Comparison of ENCODE assay signal across 1 cellular context in genomic region chr15:40357723-40358491, GRCh38.
TF ChIP-seq lines count a peak whose summit lies in the region.

A gene with protein sequence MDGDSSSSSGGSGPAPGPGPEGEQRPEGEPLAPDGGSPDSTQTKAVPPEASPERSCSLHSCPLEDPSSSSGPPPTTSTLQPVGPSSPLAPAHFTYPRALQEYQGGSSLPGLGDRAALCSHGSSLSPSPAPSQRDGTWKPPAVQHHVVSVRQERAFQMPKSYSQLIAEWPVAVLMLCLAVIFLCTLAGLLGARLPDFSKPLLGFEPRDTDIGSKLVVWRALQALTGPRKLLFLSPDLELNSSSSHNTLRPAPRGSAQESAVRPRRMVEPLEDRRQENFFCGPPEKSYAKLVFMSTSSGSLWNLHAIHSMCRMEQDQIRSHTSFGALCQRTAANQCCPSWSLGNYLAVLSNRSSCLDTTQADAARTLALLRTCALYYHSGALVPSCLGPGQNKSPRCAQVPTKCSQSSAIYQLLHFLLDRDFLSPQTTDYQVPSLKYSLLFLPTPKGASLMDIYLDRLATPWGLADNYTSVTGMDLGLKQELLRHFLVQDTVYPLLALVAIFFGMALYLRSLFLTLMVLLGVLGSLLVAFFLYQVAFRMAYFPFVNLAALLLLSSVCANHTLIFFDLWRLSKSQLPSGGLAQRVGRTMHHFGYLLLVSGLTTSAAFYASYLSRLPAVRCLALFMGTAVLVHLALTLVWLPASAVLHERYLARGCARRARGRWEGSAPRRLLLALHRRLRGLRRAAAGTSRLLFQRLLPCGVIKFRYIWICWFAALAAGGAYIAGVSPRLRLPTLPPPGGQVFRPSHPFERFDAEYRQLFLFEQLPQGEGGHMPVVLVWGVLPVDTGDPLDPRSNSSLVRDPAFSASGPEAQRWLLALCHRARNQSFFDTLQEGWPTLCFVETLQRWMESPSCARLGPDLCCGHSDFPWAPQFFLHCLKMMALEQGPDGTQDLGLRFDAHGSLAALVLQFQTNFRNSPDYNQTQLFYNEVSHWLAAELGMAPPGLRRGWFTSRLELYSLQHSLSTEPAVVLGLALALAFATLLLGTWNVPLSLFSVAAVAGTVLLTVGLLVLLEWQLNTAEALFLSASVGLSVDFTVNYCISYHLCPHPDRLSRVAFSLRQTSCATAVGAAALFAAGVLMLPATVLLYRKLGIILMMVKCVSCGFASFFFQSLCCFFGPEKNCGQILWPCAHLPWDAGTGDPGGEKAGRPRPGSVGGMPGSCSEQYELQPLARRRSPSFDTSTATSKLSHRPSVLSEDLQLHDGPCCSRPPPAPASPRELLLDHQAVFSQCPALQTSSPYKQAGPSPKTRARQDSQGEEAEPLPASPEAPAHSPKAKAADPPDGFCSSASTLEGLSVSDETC (N-terminal part only) (plus strand): TSS chr15:40358219. CDS start chr15:40358322, 103 bp downstream.

TF ChIP-seq in HepG2, 621 proteins besides CTCF, POLR2A, EP300 and RAD21 (continued from another document and continues in another):
- TF ChIP-seq ZNF639 (CRISPR knock-in tag; conservative IDR thresholded peaks at IDR 0.05) (peak; percentile 59; the same call in 1 of the 2 replicates), ERF (CRISPR knock-in tag; IDR thresholded peaks at IDR 0.05) (peak; percentile 25; the same call in 1 of the 2 replicates), BRCA1 (CRISPR knock-in tag; IDR thresholded peaks at IDR 0.05) (no peak), JUN (CRISPR knock-in tag; IDR thresholded peaks at IDR 0.05) (no peak), HNRNPL (IDR thresholded peaks at IDR 0.05; ENCODE audit: low read depth, low read length) (no peak), FOXP4 (CRISPR knock-in tag; IDR thresholded peaks at IDR 0.05) (peak; percentile 24; the same call in 1 of the 2 replicates), SMARCC2 (IDR thresholded peaks at IDR 0.05) (no peak), NCOA2 (CRISPR knock-in tag; IDR thresholded peaks at IDR 0.05) (peak; percentile 25; the same call in 1 of the 2 replicates), IRF9 (CRISPR knock-in tag; IDR thresholded peaks at IDR 0.05; ENCODE audit: borderline replicate concordance) (peak; percentile 82; the same call in 1 of the 2 replicates), ZMYM3 (CRISPR knock-in tag; IDR thresholded peaks at IDR 0.05) (no peak), MAZ (IDR thresholded peaks at IDR 0.05; ENCODE audit: borderline replicate concordance, low read depth, low read length) (no peak), MAZ (CRISPR knock-in tag; IDR thresholded peaks at IDR 0.05; ENCODE audit: low read depth) (peak; percentile 82), KDM5B (CRISPR knock-in tag; IDR thresholded peaks at IDR 0.05; ENCODE audit: borderline replicate concordance) (peak; percentile 57; the same call in 1 of the 2 replicates), ZSCAN31 (CRISPR knock-in tag; IDR thresholded peaks at IDR 0.05; ENCODE audit: low read depth) (peak; percentile 62; the same call in 1 of the 2 replicates), ZHX2 (IDR thresholded peaks at IDR 0.05; ENCODE audit: low read depth) (no peak), ZHX2 (CRISPR knock-in tag; IDR thresholded peaks at IDR 0.05; ENCODE audit: borderline replicate concordance) (no peak), NR2F1 (CRISPR knock-in tag; IDR thresholded peaks at IDR 0.05) (no peak), TEAD3 (CRISPR knock-in tag; optimal IDR thresholded peaks at IDR 0.05; ENCODE audit: borderline replicate concordance) (peak; percentile 10), THYN1 (CRISPR knock-in tag; IDR thresholded peaks at IDR 0.05; ENCODE audit: borderline replicate concordance, low read depth) (no peak), MXD4 (CRISPR knock-in tag; IDR thresholded peaks at IDR 0.05) (peak; percentile 90; the same call in 1 of the 2 replicates), ARNT2 (CRISPR knock-in tag; IDR thresholded peaks at IDR 0.05; ENCODE audit: low read depth) (peak; percentile 68; the same call in 1 of the 2 replicates), NKX3-1 (CRISPR knock-in tag; IDR thresholded peaks at IDR 0.05) (peak; percentile 30; the same call in 1 of the 2 replicates), ZNF331 (CRISPR knock-in tag; IDR thresholded peaks at IDR 0.05) (no peak), KLF9 (CRISPR knock-in tag; IDR thresholded peaks at IDR 0.05; ENCODE audit: low read depth) (no peak), MYPOP (CRISPR knock-in tag; IDR thresholded peaks at IDR 0.05) (peak; percentile 79; the same call in 1 of the 2 replicates), ZNF446 (CRISPR knock-in tag; IDR thresholded peaks at IDR 0.05) (no peak; the same call in 1 of the 2 replicates), SP2 (CRISPR knock-in tag; IDR thresholded peaks at IDR 0.05) (peak; percentile 35; the same call in 1 of the 2 replicates), SKI (IDR thresholded peaks at IDR 0.05; ENCODE audit: partially characterized antibody) (peak; percentile 71), ZNF205 (CRISPR knock-in tag; IDR thresholded peaks at IDR 0.05) (peak; percentile 78; the same call in 1 of the 2 replicates), CSRNP1 (CRISPR knock-in tag; IDR thresholded peaks at IDR 0.05) (0 out of 2 replicates have a peak, but pooled peaks have one; percentile 27), KLF11 (CRISPR knock-in tag; IDR thresholded peaks at IDR 0.05) (no peak), TSC22D2 (CRISPR knock-in tag; IDR thresholded peaks at IDR 0.05; ENCODE audit: borderline replicate concordance) (no peak)
- TF ChIP-seq, protein P1, sequence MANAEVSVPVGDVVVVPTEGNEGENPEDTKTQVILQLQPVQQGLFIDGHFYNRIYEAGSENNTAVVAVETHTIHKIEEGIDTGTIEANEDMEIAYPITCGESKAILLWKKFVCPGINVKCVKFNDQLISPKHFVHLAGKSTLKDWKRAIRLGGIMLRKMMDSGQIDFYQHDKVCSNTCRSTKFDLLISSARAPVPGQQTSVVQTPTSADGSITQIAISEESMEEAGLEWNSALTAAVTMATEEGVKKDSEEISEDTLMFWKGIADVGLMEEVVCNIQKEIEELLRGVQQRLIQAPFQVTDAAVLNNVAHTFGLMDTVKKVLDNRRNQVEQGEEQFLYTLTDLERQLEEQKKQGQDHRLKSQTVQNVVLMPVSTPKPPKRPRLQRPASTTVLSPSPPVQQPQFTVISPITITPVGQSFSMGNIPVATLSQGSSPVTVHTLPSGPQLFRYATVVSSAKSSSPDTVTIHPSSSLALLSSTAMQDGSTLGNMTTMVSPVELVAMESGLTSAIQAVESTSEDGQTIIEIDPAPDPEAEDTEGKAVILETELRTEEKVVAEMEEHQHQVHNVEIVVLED (CRISPR knock-in tag; IDR thresholded peaks at IDR 0.05; ENCODE audit: borderline replicate concordance) = 0 out of 2 replicates have a peak, but pooled peaks have one; percentile 19
- TF ChIP-seq, protein P2, sequence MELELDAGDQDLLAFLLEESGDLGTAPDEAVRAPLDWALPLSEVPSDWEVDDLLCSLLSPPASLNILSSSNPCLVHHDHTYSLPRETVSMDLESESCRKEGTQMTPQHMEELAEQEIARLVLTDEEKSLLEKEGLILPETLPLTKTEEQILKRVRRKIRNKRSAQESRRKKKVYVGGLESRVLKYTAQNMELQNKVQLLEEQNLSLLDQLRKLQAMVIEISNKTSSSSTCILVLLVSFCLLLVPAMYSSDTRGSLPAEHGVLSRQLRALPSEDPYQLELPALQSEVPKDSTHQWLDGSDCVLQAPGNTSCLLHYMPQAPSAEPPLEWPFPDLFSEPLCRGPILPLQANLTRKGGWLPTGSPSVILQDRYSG (CRISPR knock-in tag; IDR thresholded peaks at IDR 0.05) = peak; percentile 48; the same call in 1 of the 2 replicates
- TF ChIP-seq, protein P3, sequence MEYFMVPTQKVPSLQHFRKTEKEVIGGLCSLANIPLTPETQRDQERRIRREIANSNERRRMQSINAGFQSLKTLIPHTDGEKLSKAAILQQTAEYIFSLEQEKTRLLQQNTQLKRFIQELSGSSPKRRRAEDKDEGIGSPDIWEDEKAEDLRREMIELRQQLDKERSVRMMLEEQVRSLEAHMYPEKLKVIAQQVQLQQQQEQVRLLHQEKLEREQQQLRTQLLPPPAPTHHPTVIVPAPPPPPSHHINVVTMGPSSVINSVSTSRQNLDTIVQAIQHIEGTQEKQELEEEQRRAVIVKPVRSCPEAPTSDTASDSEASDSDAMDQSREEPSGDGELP (IDR thresholded peaks at IDR 0.05; ENCODE audit: borderline replicate concordance, low read depth) = no peak
